In the genomic region with DNA sequence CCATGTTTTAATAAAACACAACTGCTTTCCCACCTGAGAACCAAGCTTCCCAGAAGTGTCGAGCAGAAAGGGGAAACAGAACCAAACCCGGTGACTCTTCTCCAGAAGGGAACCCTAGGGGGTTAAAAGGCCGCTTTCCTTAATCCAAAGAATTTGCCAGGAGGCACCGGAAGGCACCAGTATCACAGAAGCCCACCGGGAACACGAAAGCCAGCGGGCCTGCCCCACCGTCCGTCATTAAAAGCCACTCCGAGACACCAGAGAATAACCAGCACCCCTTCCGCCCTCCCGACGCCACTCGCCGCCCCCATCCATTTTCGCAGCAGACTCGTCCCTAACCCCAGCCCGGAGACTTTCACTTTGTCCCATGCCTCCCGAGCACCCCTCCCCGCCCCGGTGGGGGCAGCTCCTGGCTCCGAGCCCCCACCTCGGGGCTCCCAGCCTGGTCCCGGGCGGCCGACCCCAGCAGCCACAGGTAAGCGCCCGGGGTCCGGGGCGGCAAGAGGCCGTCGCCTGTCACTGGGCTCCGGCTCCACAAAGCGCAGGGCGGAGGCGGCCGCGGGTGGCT, we compare ENCODE assay signal across 8 cellular contexts.
DNase-seq lines count a peak whose midpoint lies in the region; ATAC-seq, FAIRE-seq and TF ChIP-seq lines count a peak whose summit lies in the region.

No MANE protein-coding gene starts in this region.

- no peak for FAIRE-seq in GM12891 (lab: Jason Lieb, UNC)
- FAIRE-seq in small intestine (lab: Jason Lieb, UNC), result no peak

- H3K27me3 ChIP-seq in OCI-LY3 (ENCODE audit: low read depth, low read length) (no peaks in the 10 kb centered on the region), hepatocyte (no peaks in the 10 kb centered on the region), small intestine (ENCODE audit: control insufficient read depth in 2 of 2, insufficient read depth in 2 of 2, low read length in 2 of 2) (no peaks in the 10 kb centered on the region)

- peak overlapping the region; percentile 79 for H3K27ac ChIP-seq in OCI-LY3 (ENCODE audit: low read length)
- peak overlapping the region; percentile 99 for H3K27ac ChIP-seq in hepatocyte
- peak overlapping the region; percentile 93 to 98 for H3K27ac ChIP-seq in small intestine (ENCODE audit: low read depth in 1 of 2, low read length in 1 of 2)

- H3K79me2 ChIP-seq in OCI-LY3 (ENCODE audit: low read length) (peaks cover 27% of the 10 kb centered on the region), hepatocyte (peaks cover 77% of the 10 kb centered on the region)

- no peaks in the 10 kb centered on the region for H3K9me3 Mint-ChIP-seq in activated naive CD4-positive, alpha-beta T cell treated with anti-CD3 and anti-CD28 coated beads for 36 hours

- peaks cover 2% of the 10 kb centered on the region for H3K36me3 Mint-ChIP-seq in activated naive CD4-positive, alpha-beta T cell treated with anti-CD3 and anti-CD28 coated beads for 36 hours (ENCODE audit: low read depth)

- H3K4me2 ChIP-seq in OCI-LY3 (ENCODE audit: low read length) (peak overlapping the region; percentile 99), hepatocyte (peak overlapping the region; percentile 77)

- H3K9ac ChIP-seq in OCI-LY3 (ENCODE audit: low read length), result peak overlapping the region; percentile 96

- no peak overlapping the region for H3K4me3 Mint-ChIP-seq in activated naive CD4-positive, alpha-beta T cell treated with anti-CD3 and anti-CD28 coated beads for 36 hours

- intact Hi-C loops in activated naive CD4-positive, alpha-beta T cell treated with anti-CD3 and anti-CD28 coated beads for 36 hours (cut with micrococcal nuclease), result loop anchor here (5.0 kb wide), 1 partner anchor 454 kb away; a partner anchor contains a TSS

- H3K4me3 ChIP-seq in OCI-LY3 (ENCODE audit: low read length) (peak overlapping the region; percentile 99), hepatocyte (peak overlapping the region; percentile 75), small intestine (ENCODE audit: low read depth in 1 of 2, low read length in 2 of 2) (peak overlapping the region; percentile 87 to 96)

- H3K27me3 Mint-ChIP-seq in activated naive CD4-positive, alpha-beta T cell treated with anti-CD3 and anti-CD28 coated beads for 36 hours (ENCODE audit: low read depth), result no peaks in the 10 kb centered on the region

- H4K20me1 ChIP-seq in OCI-LY3 (ENCODE audit: insufficient read depth, low read length) (peaks cover 9% of the 10 kb centered on the region; the same call in 1 of the 2 replicates), hepatocyte (ENCODE audit: insufficient read depth, poor library complexity, severe bottlenecking) (peaks cover 25% of the 10 kb centered on the region)

- no peak for ATAC-seq in GM19023 (IDR thresholded peaks at IDR 0.05; ENCODE audit: unreplicated experiment)

- H3K4me1 ChIP-seq in OCI-LY3 (ENCODE audit: low read length) (peaks cover 55% of the 10 kb centered on the region), hepatocyte (ENCODE audit: insufficient read depth) (peaks cover 36% of the 10 kb centered on the region), small intestine (ENCODE audit: control insufficient read depth in 2 of 2, insufficient read depth in 1 of 2, low read depth in 1 of 2, low read length in 1 of 2) (peaks cover 2 to 18% of the 10 kb centered on the region in 2 donors)

- TF ChIP-seq POLR2A in GM12891 (IDR thresholded peaks at IDR 0.05; ENCODE audit: low read depth, low read length), result no peak

- H3K9me3 ChIP-seq in OCI-LY3 (ENCODE audit: insufficient read depth, low read length) (no peaks in the 10 kb centered on the region), hepatocyte (ENCODE audit: low read depth) (no peaks in the 10 kb centered on the region), small intestine (ENCODE audit: control insufficient read depth, low read depth) (no peaks in the 10 kb centered on the region)

- peaks cover 21% of the 10 kb centered on the region for H3K36me3 ChIP-seq in OCI-LY3 (replicated peaks; ENCODE audit: low read depth, low read length)
- no peaks in the 10 kb centered on the region for H3K36me3 ChIP-seq in hepatocyte (replicated peaks; ENCODE audit: insufficient read depth, low read depth)
- peaks cover 0 to 3% of the 10 kb centered on the region in 2 donors for H3K36me3 ChIP-seq in small intestine (ENCODE audit: control insufficient read depth in 2 of 2, insufficient read depth in 2 of 2, low read length in 2 of 2)

- CTCF ChIA-PET in activated naive CD4-positive, alpha-beta T cell treated with anti-CD3 and anti-CD28 coated beads for 36 hours (lab: Charles Lee), result interaction anchor here (1.7 to 4.5 kb wide), 2 partner anchors 13 to 26 kb away, joined by 5 to 39 read pairs; no protein-coding TSS in a partner anchor

- no peak overlapping the region for H2AFZ ChIP-seq in OCI-LY3 (ENCODE audit: low read depth, low read length)
- H2AFZ ChIP-seq in hepatocyte, result peak overlapping the region; percentile 14

- TF ChIP-seq CTCF in OCI-LY3 (IDR thresholded peaks at IDR 0.05; ENCODE audit: low read depth, low read length) (no peak), hepatocyte (IDR thresholded peaks at IDR 0.05; ENCODE audit: poor library complexity) (no peak)

- no peaks in the 10 kb centered on the region for H3K9me2 ChIP-seq in hepatocyte (replicated peaks; ENCODE audit: insufficient read depth)

- DNase-seq in GM12891 (ENCODE audit: insufficient read length, low spot score) (peak; percentile 31), hepatocyte (ENCODE audit: low spot score) (peak; percentile 16), small intestine (peak; percentile 48), hippocampal formation (lab: John Stamatoyannopoulos, UW) (no peak), A172 (ENCODE audit: low spot score) (no peak)
- peak; percentile 54 for DNase-seq in activated naive CD4-positive, alpha-beta T cell treated with anti-CD3 and anti-CD28 coated beads for 36 hours

- WGBS in hepatocyte (ENCODE audit: low lambda C conversion rate, missing lambda C conversion rate), result 2% methylated on average over 24 of the region's 38 CpGs
- 0 to 1% (median 1%) methylated on average over 26 to 38 of the region's 38 CpGs for WGBS in small intestine, 3 donors

- H3K4me1 Mint-ChIP-seq in activated naive CD4-positive, alpha-beta T cell treated with anti-CD3 and anti-CD28 coated beads for 36 hours (ENCODE audit: low read depth), result peaks cover 36% of the 10 kb centered on the region

- H3K27ac Mint-ChIP-seq in activated naive CD4-positive, alpha-beta T cell treated with anti-CD3 and anti-CD28 coated beads for 36 hours, result no peak overlapping the region

TF ChIP-seq in GM12891, 5 proteins besides CTCF, POLR2A, EP300 and RAD21:
- no peak for TF ChIP-seq SPI1 (IDR thresholded peaks at IDR 0.05; ENCODE audit: low read depth, low read length)
- no peak for TF ChIP-seq PAX5 (IDR thresholded peaks at IDR 0.05; ENCODE audit: insufficient read depth, low read length, severe bottlenecking)
- no peak for TF ChIP-seq TAF1 (IDR thresholded peaks at IDR 0.05; ENCODE audit: low read depth, low read length)
- no peak for TF ChIP-seq POU2F2 (IDR thresholded peaks at IDR 0.05; ENCODE audit: low read depth, low read length)
- TF ChIP-seq POLR2AphosphoS5 (IDR thresholded peaks at IDR 0.05; ENCODE audit: low read depth, low read length), result no peak

Comparison
In these comparisons a context has a peak if more than half of its experiments do, and no peak if none do; other contexts are left out.
1. DNase-seq: peak in GM12891 (single experiment), activated naive CD4-positive, alpha-beta T cell treated with anti-CD3 and anti-CD28 coated beads for 36 hours (single experiment), hepatocyte (single experiment) and small intestine (single experiment); none in hippocampal formation (0 of 2) and A172 (single experiment).
2. Peak in every context shown above with its lines, with median percentiles within 50 percentile points of each other: H3K27ac ChIP-seq and H3K4me3 ChIP-seq.